ENCODE assay signal across 8 cellular contexts in genomic region chr17:40542562-40543411, GRCh38. TPM values are rescaled to one million over a fixed set of nuclear protein-coding genes. Genes with fewer than 3 reads are reported as not detected.
DNase-seq lines count a peak whose midpoint lies in the region; ATAC-seq lines count a peak whose summit lies in the region.

No MANE protein-coding gene starts in this region.

- no peaks in the 10 kb centered on the region for H3K9me3 ChIP-seq in right cardiac atrium (ENCODE audit: control insufficient read depth, low read length)
- no peaks in the 10 kb centered on the region for H3K9me3 ChIP-seq in skeletal muscle tissue (ENCODE audit: control insufficient read depth in 3 of 3, low read length in 3 of 3)

- DNase-seq in activated CD4-positive, alpha-beta T cell treated with anti-CD3 and anti-CD28 coated beads for 48 hours, result peak; percentile 69
- no peak for DNase-seq in activated CD4-positive, alpha-beta T cell treated with anti-CD3 and anti-CD28 coated beads, Interleukin-2, amount 50 U/mL, for 4 hours
- DNase-seq in MV-4-11 (lab: John Stamatoyannopoulos, UW) (peak; percentile 71), right cardiac atrium (peak; percentile 92 to 94 (median 93)), mesendoderm (no peak)

- H3K4me3 ChIP-seq in right cardiac atrium (ENCODE audit: low read length) (no peak overlapping the region), skeletal muscle tissue (ENCODE audit: low read length in 3 of 3) (no peak overlapping the region), mesendoderm (ENCODE audit: low read length) (no peak overlapping the region)

- H3K23ac ChIP-seq in mesendoderm (ENCODE audit: low read length), result no peak overlapping the region

- H2BK15ac ChIP-seq in mesendoderm (replicated peaks; ENCODE audit: low read depth), result no peak overlapping the region

- intact Hi-C loops in right cardiac atrium (cut with DNase I), result no loop called here

- no peaks in the 10 kb centered on the region for H3K36me3 ChIP-seq in skeletal muscle tissue (ENCODE audit: control insufficient read depth in 3 of 3, insufficient read depth in 3 of 3, low read length in 3 of 3)
- H3K36me3 ChIP-seq in mesendoderm (ENCODE audit: control insufficient read depth, insufficient read depth, low read length), result no peaks in the 10 kb centered on the region

- H4K8ac ChIP-seq in mesendoderm (ENCODE audit: low read depth, low read length), result no peak overlapping the region

- H3K9ac ChIP-seq in skeletal muscle tissue (ENCODE audit: low read depth in 1 of 3, low read length in 3 of 3), result peak overlapping the region; percentile 27 to 40 (median 33)
- no peak overlapping the region for H3K9ac ChIP-seq in mesendoderm (ENCODE audit: low read length)

- H3K18ac ChIP-seq in mesendoderm (ENCODE audit: low read length), result no peak overlapping the region

- no peak overlapping the region for H2BK5ac ChIP-seq in mesendoderm (ENCODE audit: low read length)

- no peak overlapping the region for H3K56ac ChIP-seq in mesendoderm (ENCODE audit: low read length)

- H3K4me1 ChIP-seq in right cardiac atrium (ENCODE audit: control insufficient read depth, insufficient read depth, low read length), result peaks cover 39% of the 10 kb centered on the region
- H3K4me1 ChIP-seq in skeletal muscle tissue (ENCODE audit: control insufficient read depth in 3 of 3, insufficient read depth in 3 of 3, low read length in 3 of 3), result peaks cover 51 to 64% (median 62%) of the 10 kb centered on the region in 3 donors
- peaks cover 12% of the 10 kb centered on the region for H3K4me1 ChIP-seq in mesendoderm (ENCODE audit: control insufficient read depth, low read depth, low read length)

- WGBS in adipose tissue, 3 donors, result 36 to 56% (median 40%) methylated on average over 14 of the region's 14 CpGs
- WGBS in right cardiac atrium, result 35% methylated on average over 14 of the region's 14 CpGs
- WGBS in mesendoderm (ENCODE audit: extremely low coverage, insufficient coverage, low lambda C conversion rate), result no CpG with 5 or more reads among the region's 14 CpGs

- H3K79me2 ChIP-seq in mesendoderm (ENCODE audit: control insufficient read depth, insufficient read depth, low read length), result no peaks in the 10 kb centered on the region

- no peaks in the 10 kb centered on the region for H3K27me3 ChIP-seq in right cardiac atrium (ENCODE audit: control insufficient read depth, insufficient read depth)
- no peaks in the 10 kb centered on the region for H3K27me3 ChIP-seq in skeletal muscle tissue (ENCODE audit: control insufficient read depth in 3 of 3, insufficient read depth in 3 of 3, low read length in 3 of 3)
- no peaks in the 10 kb centered on the region for H3K27me3 ChIP-seq in mesendoderm (ENCODE audit: insufficient read depth, low read length, poor library complexity)

- H3K4ac ChIP-seq in mesendoderm (ENCODE audit: low read depth, low read length), result no peak overlapping the region

- ATAC-seq in right cardiac atrium (peak; percentile 93 to 94), GM19395 (IDR thresholded peaks at IDR 0.05; ENCODE audit: unreplicated experiment) (no peak)

- H4K5ac ChIP-seq in mesendoderm (ENCODE audit: low read length), result no peak overlapping the region

- no peaks in the 10 kb centered on the region for H3K79me1 ChIP-seq in mesendoderm (ENCODE audit: low read length)

- H3K27ac ChIP-seq in adipose tissue (ENCODE audit: low read depth, low read length) (peak overlapping the region; percentile 96), right cardiac atrium (ENCODE audit: low read length) (peak overlapping the region; percentile 96), skeletal muscle tissue (ENCODE audit: low read depth, low read length) (peak overlapping the region; percentile 97), mesendoderm (ENCODE audit: low read depth, low read length) (no peak overlapping the region)

- H2AK5ac ChIP-seq in mesendoderm (ENCODE audit: low read length), result no peak overlapping the region

- no peak overlapping the region for H2BK120ac ChIP-seq in mesendoderm (ENCODE audit: low read depth, low read length)

- no peak overlapping the region for H3K4me2 ChIP-seq in mesendoderm (ENCODE audit: low read length)

RNA-seq across cellular contexts. Expression of gene CCR7, which starts 22.5 kb away (rescaled TPM):
- polyA plus RNA-seq in adipose tissue (1 to 10 TPM in 2 of 3 donors, under 1 TPM in 1; 0.56 to 2.8 (median 1.7) TPM), right cardiac atrium (0.11 TPM)
- total RNA-seq in right cardiac atrium (under 1 TPM in 2 of 4 donors, not detected in 2; 0.19 to 0.20 TPM), skeletal muscle tissue (1.0 TPM)
- polyA plus RNA-seq in mesendoderm (2013, experiment 1 of 2), result 3.8 TPM
- polyA plus RNA-seq in mesendoderm (2013, experiment 2 of 2), result 3.8 TPM

RNA-seq across cellular contexts. Expression of gene TNS4, which starts 41.4 kb away (rescaled TPM):
- polyA plus RNA-seq in adipose tissue, result under 1 TPM in 2 of 3 donors, not detected in 1; 0.01 to 0.19 TPM
- total RNA-seq in right cardiac atrium, result under 1 TPM in 1 of 4 donors, not detected in 3; 0.14 TPM
- not detected for polyA plus RNA-seq in right cardiac atrium
- total RNA-seq in skeletal muscle tissue, result not detected
- polyA plus RNA-seq in mesendoderm (2013, experiment 1 of 2), result 5.7 TPM
- 4.9 TPM for polyA plus RNA-seq in mesendoderm (2013, experiment 2 of 2)

Comparison
In these comparisons a context has a peak if more than half of its experiments do, and no peak if none do; other contexts are left out.
1. DNase-seq: peak in activated CD4-positive, alpha-beta T cell treated with anti-CD3 and anti-CD28 coated beads for 48 hours (single experiment), MV-4-11 (single experiment) and right cardiac atrium (3 of 3); none in activated CD4-positive, alpha-beta T cell treated with anti-CD3 and anti-CD28 coated beads, Interleukin-2, amount 50 U/mL, for 4 hours (0 of 2) and mesendoderm (single experiment).